ENCODE assay signal across 9 cellular contexts in genomic region chr16:1979271-1980025, GRCh38.
DNase-seq lines count a peak whose midpoint lies in the region.
"Had no signal": no experiment of that assay in that cellular context is flagged by ENCODE, and none has a peak within 500 bp of the region (broad histone marks: within the 10 kb centered on the region; RNA-seq: fewer than 3 reads in every experiment).

No MANE protein-coding gene starts in this region.

- DNase-seq in DMS53 (lab: John Stamatoyannopoulos, UW): peak; percentile 95
- DNase-seq in NCI-H774 (lab: John Stamatoyannopoulos, UW): peak; percentile 47
- DNase-seq in kidney tubule cell (ENCODE audit: low spot score): peak; percentile 33
- no peak for DNase-seq in kidney glomerular epithelial cell (lab: John Stamatoyannopoulos, UW)
- DNase-seq in NCI-H1105 (lab: John Stamatoyannopoulos, UW): no peak
- no peak for DNase-seq in inferior parietal cortex (ENCODE audit: extremely low spot score)
- DNase-seq: DND-41, GOT3, MM.1S had no signal

Comparison
In these comparisons a context has a peak if more than half of its experiments do, and no peak if none do; other contexts are left out.
1. DNase-seq: peak in DMS53 (single experiment), NCI-H774 (single experiment) and kidney tubule cell (single experiment); none in kidney glomerular epithelial cell (single experiment), NCI-H1105 (single experiment) and inferior parietal cortex (single experiment).